18 cellular contexts compared by ENCODE assay signal in the genomic region with DNA sequence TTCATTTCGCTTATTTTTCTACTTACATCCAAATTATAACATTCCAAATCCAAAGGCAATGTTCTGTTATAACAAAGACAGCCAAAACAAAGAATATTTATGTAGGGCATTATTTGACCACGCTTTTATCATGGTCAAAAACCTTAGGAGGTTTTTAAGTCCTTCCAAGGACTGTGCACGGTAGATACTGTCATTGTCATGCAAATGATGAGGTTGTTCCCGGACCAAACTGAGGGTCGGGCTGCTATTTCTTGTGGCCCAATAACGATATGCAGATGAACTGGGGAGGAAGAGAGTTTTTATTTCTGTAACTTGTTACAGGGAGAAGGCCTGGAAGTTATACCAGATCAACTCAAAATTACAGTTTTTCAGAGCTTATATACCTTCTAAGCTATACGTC. TPM values are rescaled to one million over a fixed set of nuclear protein-coding genes. Genes with fewer than 3 reads are reported as not detected.
DNase-seq lines count a peak whose midpoint lies in the region; TF ChIP-seq lines count a peak whose summit lies in the region.
"Had no signal": no experiment of that assay in that cellular context is flagged by ENCODE, and none has a peak within 500 bp of the region (broad histone marks: within the 10 kb centered on the region; RNA-seq: fewer than 3 reads in every experiment).

No MANE protein-coding gene starts in this region.

- peak; percentile 53 for DNase-seq in OCI-M1 (lab: John Stamatoyannopoulos, UW)
- peak; percentile 54 for DNase-seq in astrocyte of the hippocampus (ENCODE audit: low read depth, low spot score)
- DNase-seq in SJCRH30: no peak
- DNase-seq in CD14-positive monocyte (ENCODE audit: low spot score): no peak
- no peak for DNase-seq in substantia nigra (lab: John Stamatoyannopoulos, UW)
- DNase-seq: C1 segment of cervical spinal cord; Caco-2; CD4-positive, CD25-positive, alpha-beta regulatory T cell; CD8-positive, alpha-beta T cell; DMS153; DND-41; GM23248; H7; HCEC 1CT had no signal

- no peaks in the 10 kb centered on the region for H3K36me3 ChIP-seq in SJCRH30

- no peaks in the 10 kb centered on the region for H3K36me3 Mint-ChIP-seq in nephron (ENCODE audit: low read depth)
- H3K36me3 Mint-ChIP-seq in CD14-positive monocyte: no peaks in the 10 kb centered on the region
- H3K36me3 Mint-ChIP-seq: CD4-positive, CD25-positive, alpha-beta regulatory T cell; CD8-positive, alpha-beta T cell had no signal

- peaks cover 2% of the 10 kb centered on the region; the same call in 1 of the 2 replicates for H3K4me1 ChIP-seq in SJCRH30

- H3K9me3 ChIP-seq in SJCRH30 (replicated peaks): no peaks in the 10 kb centered on the region
- H3K9me3 ChIP-seq: Caco-2 had no signal

- H3K4me1 Mint-ChIP-seq in nephron (peaks cover 17% of the 10 kb centered on the region), CD14-positive monocyte (peaks cover 6% of the 10 kb centered on the region)

- intact Hi-C loops in CD14-positive monocyte (cut with micrococcal nuclease): no loop called here

- TF ChIP-seq CTCF in nephron (IDR thresholded peaks at IDR 0.05; ENCODE audit: unreplicated experiment in 3 of 3) (no peak), CD14-positive monocyte (IDR thresholded peaks at IDR 0.05) (no peak)

- H3K27ac Mint-ChIP-seq in nephron: peak overlapping the region; percentile 0 to 88 (median 44)
- no peak overlapping the region for H3K27ac Mint-ChIP-seq in CD14-positive monocyte
- H3K27ac Mint-ChIP-seq: CD4-positive, CD25-positive, alpha-beta regulatory T cell; CD8-positive, alpha-beta T cell had no signal

- no peaks in the 10 kb centered on the region for H3K27me3 ChIP-seq in SJCRH30

- H3K9me3 Mint-ChIP-seq in nephron (no peaks in the 10 kb centered on the region), CD14-positive monocyte (no peaks in the 10 kb centered on the region)
- H3K9me3 Mint-ChIP-seq: CD8-positive, alpha-beta T cell had no signal

- H3K27me3 Mint-ChIP-seq in nephron (ENCODE audit: low read depth) (no peaks in the 10 kb centered on the region), CD14-positive monocyte (ENCODE audit: low read depth in 3 of 3) (peaks cover 0 to 2% (median 0%) of the 10 kb centered on the region in 3 donors)

- H3K4me3 ChIP-seq in SJCRH30: no peak overlapping the region
- H3K4me3 ChIP-seq: GM23248 had no signal

- no peak overlapping the region for H3K4me3 Mint-ChIP-seq in nephron
- H3K4me3 Mint-ChIP-seq in CD14-positive monocyte: no peak overlapping the region
- H3K4me3 Mint-ChIP-seq: CD4-positive, CD25-positive, alpha-beta regulatory T cell; CD8-positive, alpha-beta T cell had no signal

- no peak overlapping the region for H3K27ac ChIP-seq in SJCRH30
- no peak overlapping the region for H3K27ac ChIP-seq in substantia nigra (ENCODE audit: low read depth, low read length, poor library complexity, severe bottlenecking)
- H3K27ac ChIP-seq: GM23248 had no signal

RNA-seq across cellular contexts. Expression of a gene that starts 56.6 kb away (rescaled TPM):
- total RNA-seq in SJCRH30 (2014; rRNA removed; shearing (Covaris generic)): not detected in 2 replicates
- 10 to 100 TPM; 26.2 to 40.0 TPM for polyA plus RNA-seq in CD14-positive monocyte
- total RNA-seq: A172; A673; Caco-2; CD4-positive, CD25-positive, alpha-beta regulatory T cell; CD8-positive, alpha-beta T cell; GM23248 had no signal
- polyA plus RNA-seq: BJ; CD4-positive, CD25-positive, alpha-beta regulatory T cell; GM23248 had no signal

Comparison
In these comparisons a context has a peak if more than half of its experiments do, and no peak if none do; other contexts are left out.
1. DNase-seq: peak in OCI-M1 (single experiment) and astrocyte of the hippocampus (single experiment); none in SJCRH30 (0 of 2), CD14-positive monocyte (single experiment) and substantia nigra (0 of 49).
2. H3K27ac Mint-ChIP-seq: peak in nephron (3 of 3); none in CD14-positive monocyte (0 of 7).